ENCODE assay signal across 8 cellular contexts in the genomic region with DNA sequence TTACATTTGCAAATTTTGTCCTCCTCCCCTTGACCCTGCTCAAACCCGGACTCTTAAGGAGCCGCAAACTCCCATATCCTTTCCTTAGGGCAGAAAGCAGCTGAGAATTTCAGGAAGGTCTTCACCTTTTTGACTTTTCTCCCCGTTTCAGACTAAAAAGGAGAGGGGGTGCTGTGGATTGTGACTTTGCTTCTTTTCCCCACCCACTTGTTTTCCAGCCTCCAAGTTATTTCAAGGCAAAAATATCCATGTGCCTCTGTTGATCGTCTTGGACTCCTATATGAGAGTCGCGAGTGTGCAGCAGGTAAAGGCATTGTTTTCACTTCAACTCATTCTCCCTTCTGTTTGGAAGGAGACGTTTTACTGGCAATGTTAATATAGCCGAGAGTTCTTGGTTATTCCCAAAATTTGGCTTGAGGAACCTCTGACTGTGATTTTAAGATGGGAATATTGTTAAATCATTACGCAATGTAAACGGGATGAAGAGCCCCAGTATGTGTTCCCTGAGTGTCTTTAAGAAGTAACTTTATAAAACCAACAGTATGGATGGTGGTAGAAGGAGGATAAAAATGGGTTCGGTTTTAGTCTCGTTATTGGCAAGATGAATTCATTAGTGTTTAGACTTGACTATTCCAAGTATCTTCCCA. TPM values are rescaled to one million over a fixed set of nuclear protein-coding genes. Genes with fewer than 3 reads are reported as not detected.
DNase-seq lines count a peak whose midpoint lies in the region; TF ChIP-seq lines count a peak whose summit lies in the region.

No MANE protein-coding gene starts in this region.

- H3K27me3 ChIP-seq in DOHH2 (ENCODE audit: control insufficient read depth, low read length) (peaks cover 25% of the 10 kb centered on the region), WERI-Rb-1 (ENCODE audit: insufficient read depth, low read depth, severe bottlenecking) (no peaks in the 10 kb centered on the region)

- H3K36me3 ChIP-seq in DOHH2 (ENCODE audit: control insufficient read depth, low read length): no peaks in the 10 kb centered on the region
- no peaks in the 10 kb centered on the region for H3K36me3 ChIP-seq in WERI-Rb-1

- TF ChIP-seq CTCF in DOHH2 (IDR thresholded peaks at IDR 0.05; ENCODE audit: low read depth, low read length, poor library complexity, severe bottlenecking): no peak
- TF ChIP-seq CTCF in WERI-Rb-1 (IDR thresholded peaks at IDR 0.05; ENCODE audit: low read depth, low read length): no peak
- no peak for TF ChIP-seq CTCF in foreskin fibroblast (IDR thresholded peaks at IDR 0.05; ENCODE audit: low read depth, low read length)
- no peak for TF ChIP-seq CTCF in progenitor cell of endocrine pancreas (IDR thresholded peaks at IDR 0.05; ENCODE audit: unreplicated experiment)

- H3K9me3 Mint-ChIP-seq in progenitor cell of endocrine pancreas (ENCODE audit: low read depth): no peaks in the 10 kb centered on the region

- H4K20me1 ChIP-seq in DOHH2 (ENCODE audit: control insufficient read depth, insufficient read depth, low read depth, low read length): no peaks in the 10 kb centered on the region

- peaks cover 20% of the 10 kb centered on the region for H3F3A ChIP-seq in DOHH2 (ENCODE audit: control insufficient read depth, insufficient read depth)

- H3K27me3 Mint-ChIP-seq in progenitor cell of endocrine pancreas: peaks cover 36% of the 10 kb centered on the region

- H3K36me3 Mint-ChIP-seq in progenitor cell of endocrine pancreas (ENCODE audit: insufficient read depth): no peaks in the 10 kb centered on the region

- H3K27ac ChIP-seq in DOHH2 (ENCODE audit: low read depth, low read length) (peak overlapping the region; percentile 78), WERI-Rb-1 (no peak overlapping the region)

- H3K9me2 ChIP-seq in DOHH2 (replicated peaks; ENCODE audit: control insufficient read depth, low read length): no peaks in the 10 kb centered on the region

- H3K4me1 Mint-ChIP-seq in progenitor cell of endocrine pancreas (ENCODE audit: low read depth): peaks cover 5% of the 10 kb centered on the region

- H3K4me3 ChIP-seq in DOHH2 (ENCODE audit: low read length) (peak overlapping the region; percentile 70), WERI-Rb-1 (ENCODE audit: low read depth, low read length) (peak overlapping the region; percentile 68), foreskin fibroblast (ENCODE audit: low read depth in 1 of 2, low read length in 2 of 2) (peak overlapping the region; percentile 63 to 86)

- DNase-seq in WERI-Rb-1: no peak
- peak in 1 of 2 donors; percentile 40 for DNase-seq in foreskin fibroblast
- no peak for DNase-seq in progenitor cell of endocrine pancreas (ENCODE audit: low spot score, unreplicated experiment)
- DNase-seq in islet precursor cell: no peak
- DNase-seq in NCI-H1048 (lab: John Stamatoyannopoulos, UW): no peak
- no peak for DNase-seq in MV-4-11 (lab: John Stamatoyannopoulos, UW)
- no peak for DNase-seq in SKM-1 treated with dmso at 0.1 percent for 144 hours (lab: John Stamatoyannopoulos, UW; ENCODE audit: unreplicated experiment)

- no peaks in the 10 kb centered on the region for H3K79me2 ChIP-seq in DOHH2 (ENCODE audit: control insufficient read depth, low read length)

- peak overlapping the region; percentile 76 for H3K4me3 Mint-ChIP-seq in progenitor cell of endocrine pancreas (ENCODE audit: low read depth)

- no peaks in the 10 kb centered on the region for H3K9me3 ChIP-seq in DOHH2 (ENCODE audit: control insufficient read depth, insufficient read depth, low read length)
- H3K9me3 ChIP-seq in WERI-Rb-1 (ENCODE audit: severe bottlenecking): peaks cover 2% of the 10 kb centered on the region

- peaks cover 50% of the 10 kb centered on the region for H3K4me1 ChIP-seq in DOHH2 (ENCODE audit: control insufficient read depth, low read length)

- no peak overlapping the region for H3K27ac Mint-ChIP-seq in progenitor cell of endocrine pancreas

- peak overlapping the region; percentile 83 for H3K4me2 ChIP-seq in DOHH2 (ENCODE audit: low read length)

RNA-seq across cellular contexts. Expression of gene LRRK2, which starts 0.7 kb away (rescaled TPM):
- total RNA-seq in progenitor cell of endocrine pancreas: 0.49 and 0.72 TPM in 2 replicates
